ENCODE assay signal across 20 cellular contexts in genomic region chr4:159856451-159856850, GRCh38.
DNase-seq lines count a peak whose midpoint lies in the region; ATAC-seq, FAIRE-seq and TF ChIP-seq lines count a peak whose summit lies in the region.
"Had no signal": no experiment of that assay in that cellular context is flagged by ENCODE, and none has a peak within 500 bp of the region (broad histone marks: within the 10 kb centered on the region; RNA-seq: fewer than 3 reads in every experiment).

No MANE protein-coding gene starts in this region.

- TF ChIP-seq CTCF in HepG2 (CRISPR knock-in tag; IDR thresholded peaks at IDR 0.05): no peak
- TF ChIP-seq CTCF in right lobe of liver (IDR thresholded peaks at IDR 0.05): no peak
- no peak for TF ChIP-seq CTCF in foreskin fibroblast (IDR thresholded peaks at IDR 0.05; ENCODE audit: low read depth, low read length)

- in situ Hi-C loops in HepG2 (cut with HindIII; ENCODE audit: extremely low pct_ligation_motif_present, low pct_unique_long_range_greater_than_20kb): no loop called here

- H3K27me3 ChIP-seq in HepG2 (ENCODE audit: control insufficient read depth in 1 of 2, insufficient read depth in 2 of 2, low read length in 2 of 2) (no peaks in the 10 kb centered on the region), right lobe of liver (no peaks in the 10 kb centered on the region)

- H3K9ac ChIP-seq in HepG2 (ENCODE audit: insufficient read depth, low read depth, low read length): no peak overlapping the region

- POLR2A ChIA-PET in HepG2 (lab: Yijun Ruan, JAX): no interaction called here

- WGBS in HepG2 (ENCODE audit: low lambda C conversion rate): under 1% methylated on average over 4 of the region's 5 CpGs
- WGBS in right lobe of liver (ENCODE audit: insufficient coverage, low coverage, low lambda C conversion rate, missing lambda C conversion rate): 22% methylated on average over 5 of the region's 5 CpGs

- no peak overlapping the region for H2AFZ ChIP-seq in HepG2 (ENCODE audit: low read length)

- intact Hi-C loops in HepG2 (cut with micrococcal nuclease; ENCODE audit: unreplicated experiment): no loop called here
- intact Hi-C loops in right lobe of liver (cut with DNase I): no loop called here

- DNase-seq in HepG2 (ENCODE audit: low spot score) (peak; percentile 4), right lobe of liver (no peak), astrocyte of the hippocampus (ENCODE audit: low read depth, low spot score) (peak; percentile 65), iPS-NIHi7 (ENCODE audit: extremely low spot score) (peak; percentile 21), urothelium cell line (ENCODE audit: low spot score) (peak; percentile 48), foreskin fibroblast (no peak)
- no peak for DNase-seq in activated effector memory CD4-positive, alpha-beta T cell treated with anti-CD3 and anti-CD28 coated beads, Interleukin-2, amount 50 U/mL, for 16 hours
- DNase-seq: Caco-2, DMS79, MM.1S, NCI-H1105, NCI-H1694, NCI-H2107, NCI-H2227 treated with DMSO at 0.1 percent for 48 hours, OCI-M1, RPMI8226, SIG-M5 had no signal

- TF ChIP-seq RAD21 in HepG2 (CRISPR knock-in tag; IDR thresholded peaks at IDR 0.05): no peak

- ATAC-seq in HepG2 (no peak), right lobe of liver (no peak), HG03097 (IDR thresholded peaks at IDR 0.05; ENCODE audit: low FRiP score, unreplicated experiment) (no peak)

- H3K9me3 ChIP-seq in HepG2 (ENCODE audit: low read length): no peaks in the 10 kb centered on the region
- H3K9me3 ChIP-seq in right lobe of liver: no peaks in the 10 kb centered on the region
- H3K9me3 ChIP-seq: Caco-2 had no signal

- H3K79me2 ChIP-seq in HepG2 (ENCODE audit: insufficient read depth, low read length): no peaks in the 10 kb centered on the region

- no peak overlapping the region for H3K4me3 ChIP-seq in HepG2 (replicated peaks in 1 of 3; ENCODE audit: insufficient read depth in 1 of 3, low read depth in 2 of 3, low read length in 3 of 3)
- no peak overlapping the region for H3K4me3 ChIP-seq in right lobe of liver
- no peak overlapping the region for H3K4me3 ChIP-seq in foreskin fibroblast (ENCODE audit: low read depth in 1 of 2, low read length in 2 of 2)

- no TSS peak for BruUV-seq in HepG2 (replicated peaks; lab: Mats Ljungman, UMichigan)

- H3K27ac ChIP-seq in HepG2 (ENCODE audit: extremely low read length, insufficient read depth, low read length) (no peak overlapping the region), right lobe of liver (no peak overlapping the region)

- TF ChIP-seq POLR2A in HepG2 (IDR thresholded peaks at IDR 0.05; ENCODE audit: insufficient read depth in 1 of 2, low read depth in 2 of 2, low read length in 2 of 2) (no peak), right lobe of liver (IDR thresholded peaks at IDR 0.05) (no peak)

- FAIRE-seq in HepG2 (lab: Jason Lieb, UNC): no peak
- FAIRE-seq in urothelium cell line (lab: Jason Lieb, UNC): no peak
- FAIRE-seq: A204.1, G401.6 had no signal

- no peak overlapping the region for H3K4me2 ChIP-seq in HepG2 (ENCODE audit: low read depth, low read length)

- CTCF ChIA-PET in HepG2 (lab: Yijun Ruan, JAX; ENCODE audit: low intra/inter-chr PET ratio, low total read pairs): no interaction called here

- H3K36me3 ChIP-seq in HepG2 (replicated peaks in 1 of 2; ENCODE audit: control insufficient read depth in 1 of 2, insufficient read depth in 2 of 2, low read length in 2 of 2) (no peaks in the 10 kb centered on the region), right lobe of liver (no peaks in the 10 kb centered on the region)

- no peak for TF ChIP-seq EP300 in HepG2 (IDR thresholded peaks at IDR 0.05; ENCODE audit: low read depth in 2 of 2, low read length in 2 of 2)
- TF ChIP-seq EP300 in HepG2 (CRISPR knock-in tag; IDR thresholded peaks at IDR 0.05; ENCODE audit: borderline replicate concordance): no peak

- no peaks in the 10 kb centered on the region for H4K20me1 ChIP-seq in HepG2 (ENCODE audit: insufficient read depth, low read length)

- no peaks in the 10 kb centered on the region for H3K4me1 ChIP-seq in HepG2 (ENCODE audit: insufficient read depth, low read length)
- peaks cover 0 to 3% (median 0%) of the 10 kb centered on the region in 4 donors for H3K4me1 ChIP-seq in right lobe of liver
- H3K4me1 ChIP-seq: Caco-2 had no signal

TF ChIP-seq in HepG2, 621 proteins besides CTCF, POLR2A, EP300 and RAD21:
- no peak for TF ChIP-seq NFIC (IDR thresholded peaks at IDR 0.05; ENCODE audit: low read length)
- TF ChIP-seq ZNF430 (CRISPR knock-in tag; IDR thresholded peaks at IDR 0.05): no peak
- TF ChIP-seq, protein P1, sequence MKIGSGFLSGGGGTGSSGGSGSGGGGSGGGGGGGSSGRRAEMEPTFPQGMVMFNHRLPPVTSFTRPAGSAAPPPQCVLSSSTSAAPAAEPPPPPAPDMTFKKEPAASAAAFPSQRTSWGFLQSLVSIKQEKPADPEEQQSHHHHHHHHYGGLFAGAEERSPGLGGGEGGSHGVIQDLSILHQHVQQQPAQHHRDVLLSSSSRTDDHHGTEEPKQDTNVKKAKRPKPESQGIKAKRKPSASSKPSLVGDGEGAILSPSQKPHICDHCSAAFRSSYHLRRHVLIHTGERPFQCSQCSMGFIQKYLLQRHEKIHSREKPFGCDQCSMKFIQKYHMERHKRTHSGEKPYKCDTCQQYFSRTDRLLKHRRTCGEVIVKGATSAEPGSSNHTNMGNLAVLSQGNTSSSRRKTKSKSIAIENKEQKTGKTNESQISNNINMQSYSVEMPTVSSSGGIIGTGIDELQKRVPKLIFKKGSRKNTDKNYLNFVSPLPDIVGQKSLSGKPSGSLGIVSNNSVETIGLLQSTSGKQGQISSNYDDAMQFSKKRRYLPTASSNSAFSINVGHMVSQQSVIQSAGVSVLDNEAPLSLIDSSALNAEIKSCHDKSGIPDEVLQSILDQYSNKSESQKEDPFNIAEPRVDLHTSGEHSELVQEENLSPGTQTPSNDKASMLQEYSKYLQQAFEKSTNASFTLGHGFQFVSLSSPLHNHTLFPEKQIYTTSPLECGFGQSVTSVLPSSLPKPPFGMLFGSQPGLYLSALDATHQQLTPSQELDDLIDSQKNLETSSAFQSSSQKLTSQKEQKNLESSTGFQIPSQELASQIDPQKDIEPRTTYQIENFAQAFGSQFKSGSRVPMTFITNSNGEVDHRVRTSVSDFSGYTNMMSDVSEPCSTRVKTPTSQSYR (CRISPR knock-in tag; IDR thresholded peaks at IDR 0.05; ENCODE audit: borderline replicate concordance): no peak
- no peak for TF ChIP-seq ZNF329 (CRISPR knock-in tag; IDR thresholded peaks at IDR 0.05; ENCODE audit: low read depth)
- TF ChIP-seq JARID2 (CRISPR knock-in tag; IDR thresholded peaks at IDR 0.05; ENCODE audit: insufficient replicate concordance): no peak
- no peak for TF ChIP-seq KLF15 (CRISPR knock-in tag; IDR thresholded peaks at IDR 0.05; ENCODE audit: borderline replicate concordance)
- TF ChIP-seq ZNF101 (CRISPR knock-in tag; IDR thresholded peaks at IDR 0.05; ENCODE audit: borderline replicate concordance, low read depth): no peak

Comparison
In these comparisons a context has a peak if more than half of its experiments do, and no peak if none do; other contexts are left out.
1. DNase-seq: peak in HepG2 (single experiment), astrocyte of the hippocampus (single experiment), iPS-NIHi7 (single experiment) and urothelium cell line (single experiment); none in right lobe of liver (0 of 3), activated effector memory CD4-positive, alpha-beta T cell treated with anti-CD3 and anti-CD28 coated beads, Interleukin-2, amount 50 U/mL, for 16 hours (single experiment) and foreskin fibroblast (0 of 2).